ENCODE assay signal across 1 cellular context in the genomic region with DNA sequence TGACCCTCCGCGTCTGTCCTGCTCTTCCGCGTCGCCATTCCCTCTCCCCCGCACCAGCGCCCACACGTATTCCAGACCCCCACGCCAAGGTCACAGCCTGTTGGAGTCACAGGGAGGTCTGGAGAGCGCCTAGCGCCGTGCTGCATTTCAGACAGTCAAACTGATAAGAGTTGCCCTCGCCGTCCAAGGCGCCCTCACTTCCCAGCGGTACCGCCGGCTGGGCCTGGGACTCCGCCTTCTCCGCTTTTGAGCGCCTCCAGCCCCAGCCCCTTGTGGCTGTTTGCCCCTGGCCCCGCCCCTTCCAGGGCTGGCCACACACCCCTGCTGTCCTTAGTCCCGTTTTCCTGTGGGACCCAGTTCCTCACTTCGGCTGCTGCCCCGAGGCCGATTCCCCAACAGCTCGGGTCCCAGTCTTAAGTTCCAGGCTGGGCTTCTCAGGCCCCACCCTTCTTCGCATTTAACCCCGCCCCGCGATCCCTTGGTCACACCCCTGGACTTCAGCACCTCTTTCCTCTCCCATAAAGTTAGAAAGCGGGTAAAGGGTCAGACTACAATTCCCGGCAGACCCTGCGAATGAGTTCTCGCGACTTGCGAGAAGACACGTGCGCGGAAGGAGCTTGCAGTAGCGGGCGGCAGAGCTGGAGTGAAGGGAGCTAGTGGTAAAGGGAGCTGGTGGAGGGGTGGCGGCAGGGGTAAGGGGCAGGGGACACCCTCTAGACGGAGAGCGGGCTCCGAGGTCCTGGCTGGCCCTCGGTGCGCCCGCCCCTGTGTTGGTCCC.
TF ChIP-seq lines count a peak whose summit lies in the region.

GMPPA (plus strand) TSS at position 612 of the 778 bp plus-strand sequence. CDS start 1,085 bp downstream, outside the sequence.

TF ChIP-seq in GM12878, 131 proteins besides CTCF, POLR2A, EP300 and RAD21 (continued from another document and continues in another):
- TF ChIP-seq RELB (IDR thresholded peaks at IDR 0.05; ENCODE audit: low read depth) (0 out of 2 replicates have a peak, but pooled peaks have one; percentile 29), ZSCAN29 (IDR thresholded peaks at IDR 0.05) (no peak), SREBF2 (IDR thresholded peaks at IDR 0.05; ENCODE audit: low read length) (no peak), USF2 (IDR thresholded peaks at IDR 0.05; ENCODE audit: borderline replicate concordance, low read depth, low read length) (peak; percentile 78), RCOR1 (conservative IDR thresholded peaks at IDR 0.05; ENCODE audit: low read depth, low read length) (peak; percentile 96), ZZZ3 (IDR thresholded peaks at IDR 0.05; ENCODE audit: control insufficient read depth, insufficient read length, low read depth) (no peak), BRCA1 (IDR thresholded peaks at IDR 0.05; ENCODE audit: low read depth, low read length) (peak; percentile 90), ZBTB40 (IDR thresholded peaks at IDR 0.05; ENCODE audit: borderline replicate concordance) (peak; percentile 76), NRF1 (conservative IDR thresholded peaks at IDR 0.05; ENCODE audit: low read depth, low read length) (no peak), SKIL (IDR thresholded peaks at IDR 0.05; ENCODE audit: low read depth, poor library complexity, severe bottlenecking) (no peak), CREM (IDR thresholded peaks at IDR 0.05; ENCODE audit: low read depth) (peak; percentile 68; the same call in 1 of the 2 replicates), ZNF24 (IDR thresholded peaks at IDR 0.05) (no peak), MEF2B (IDR thresholded peaks at IDR 0.05; ENCODE audit: partially characterized antibody, poor library complexity, severe bottlenecking) (no peak), HDGF (IDR thresholded peaks at IDR 0.05) (peak; percentile 23; the same call in 1 of the 2 replicates), MYB (IDR thresholded peaks at IDR 0.05; ENCODE audit: borderline replicate concordance, low read depth, low read length) (no peak), YY1 (IDR thresholded peaks at IDR 0.05; ENCODE audit: low read depth, low read length) (peak; percentile 41; the same call in 1 of the 2 replicates), SIX5 (IDR thresholded peaks at IDR 0.05; ENCODE audit: low read depth, low read length, severe bottlenecking) (peak; percentile 92), BHLHE40 (IDR thresholded peaks at IDR 0.05; ENCODE audit: borderline replicate concordance in 1 of 2, low read depth in 2 of 2, low read length in 1 of 2) (peak; percentile 77), BCL11A (IDR thresholded peaks at IDR 0.05; ENCODE audit: low read depth, low read length) (no peak), CREB1 (IDR thresholded peaks at IDR 0.05; ENCODE audit: low read depth) (peak; percentile 87), NFYA (IDR thresholded peaks at IDR 0.05; ENCODE audit: borderline replicate concordance, low read depth, low read length) (no peak), JUNB (IDR thresholded peaks at IDR 0.05) (no peak), RAD51 (IDR thresholded peaks at IDR 0.05) (peak; percentile 86), LARP7 (IDR thresholded peaks at IDR 0.05) (no peak), TAF1 (IDR thresholded peaks at IDR 0.05; ENCODE audit: borderline replicate concordance, low read depth, low read length) (peak; percentile 95), ZNF622 (IDR thresholded peaks at IDR 0.05) (no peak), CHD2 (IDR thresholded peaks at IDR 0.05; ENCODE audit: borderline replicate concordance, low read depth, low read length) (peak; percentile 99), SMAD5 (IDR thresholded peaks at IDR 0.05; ENCODE audit: low read depth) (no peak; the same call in 1 of the 2 replicates), HCFC1 (IDR thresholded peaks at IDR 0.05; ENCODE audit: low read length) (peak; percentile 95), WRNIP1 (IDR thresholded peaks at IDR 0.05; ENCODE audit: borderline replicate concordance, low read depth, low read length) (no peak), BACH1 (IDR thresholded peaks at IDR 0.05; ENCODE audit: borderline replicate concordance) (no peak), JUND (IDR thresholded peaks at IDR 0.05; ENCODE audit: low read depth, low read length) (no peak), NBN (IDR thresholded peaks at IDR 0.05) (0 out of 2 replicates have a peak, but pooled peaks have one; percentile 39), PAX8 (IDR thresholded peaks at IDR 0.05) (no peak), ETV6 (conservative IDR thresholded peaks at IDR 0.05 in 1 of 2, IDR thresholded peaks at IDR 0.05 in 1 of 2; ENCODE audit: borderline replicate concordance in 1 of 2, low read depth in 1 of 2) (no peak), RELA (IDR thresholded peaks at IDR 0.05; ENCODE audit: borderline replicate concordance, partially characterized antibody) (no peak), SREBF1 (IDR thresholded peaks at IDR 0.05; ENCODE audit: low read length) (no peak), NR2C2 (IDR thresholded peaks at IDR 0.05; ENCODE audit: borderline replicate concordance, control insufficient read depth, insufficient read length, low read depth) (no peak), ASH2L (IDR thresholded peaks at IDR 0.05; ENCODE audit: borderline replicate concordance, low read depth) (0 out of 2 replicates have a peak, but pooled peaks have one; percentile 33), TBL1XR1 (IDR thresholded peaks at IDR 0.05; ENCODE audit: low read depth, low read length) (no peak), TCF12 (IDR thresholded peaks at IDR 0.05; ENCODE audit: low read depth, low read length) (0 out of 2 replicates have a peak, but pooled peaks have one; percentile 18), STAT3 (IDR thresholded peaks at IDR 0.05; ENCODE audit: low read depth, low read length) (no peak), CBX5 (IDR thresholded peaks at IDR 0.05; ENCODE audit: low read depth) (no peak), PML (IDR thresholded peaks at IDR 0.05; ENCODE audit: low read length) (peak; percentile 72; the same call in 1 of the 2 replicates)
- TF ChIP-seq, protein P1, sequence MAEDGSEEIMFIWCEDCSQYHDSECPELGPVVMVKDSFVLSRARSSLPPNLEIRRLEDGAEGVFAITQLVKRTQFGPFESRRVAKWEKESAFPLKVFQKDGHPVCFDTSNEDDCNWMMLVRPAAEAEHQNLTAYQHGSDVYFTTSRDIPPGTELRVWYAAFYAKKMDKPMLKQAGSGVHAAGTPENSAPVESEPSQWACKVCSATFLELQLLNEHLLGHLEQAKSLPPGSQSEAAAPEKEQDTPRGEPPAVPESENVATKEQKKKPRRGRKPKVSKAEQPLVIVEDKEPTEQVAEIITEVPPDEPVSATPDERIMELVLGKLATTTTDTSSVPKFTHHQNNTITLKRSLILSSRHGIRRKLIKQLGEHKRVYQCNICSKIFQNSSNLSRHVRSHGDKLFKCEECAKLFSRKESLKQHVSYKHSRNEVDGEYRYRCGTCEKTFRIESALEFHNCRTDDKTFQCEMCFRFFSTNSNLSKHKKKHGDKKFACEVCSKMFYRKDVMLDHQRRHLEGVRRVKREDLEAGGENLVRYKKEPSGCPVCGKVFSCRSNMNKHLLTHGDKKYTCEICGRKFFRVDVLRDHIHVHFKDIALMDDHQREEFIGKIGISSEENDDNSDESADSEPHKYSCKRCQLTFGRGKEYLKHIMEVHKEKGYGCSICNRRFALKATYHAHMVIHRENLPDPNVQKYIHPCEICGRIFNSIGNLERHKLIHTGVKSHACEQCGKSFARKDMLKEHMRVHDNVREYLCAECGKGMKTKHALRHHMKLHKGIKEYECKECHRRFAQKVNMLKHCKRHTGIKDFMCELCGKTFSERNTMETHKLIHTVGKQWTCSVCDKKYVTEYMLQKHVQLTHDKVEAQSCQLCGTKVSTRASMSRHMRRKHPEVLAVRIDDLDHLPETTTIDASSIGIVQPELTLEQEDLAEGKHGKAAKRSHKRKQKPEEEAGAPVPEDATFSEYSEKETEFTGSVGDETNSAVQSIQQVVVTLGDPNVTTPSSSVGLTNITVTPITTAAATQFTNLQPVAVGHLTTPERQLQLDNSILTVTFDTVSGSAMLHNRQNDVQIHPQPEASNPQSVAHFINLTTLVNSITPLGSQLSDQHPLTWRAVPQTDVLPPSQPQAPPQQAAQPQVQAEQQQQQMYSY (CRISPR knock-in tag; IDR thresholded peaks at IDR 0.05) = no peak
- TF ChIP-seq, protein P2, sequence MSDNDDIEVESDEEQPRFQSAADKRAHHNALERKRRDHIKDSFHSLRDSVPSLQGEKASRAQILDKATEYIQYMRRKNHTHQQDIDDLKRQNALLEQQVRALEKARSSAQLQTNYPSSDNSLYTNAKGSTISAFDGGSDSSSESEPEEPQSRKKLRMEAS (IDR thresholded peaks at IDR 0.05; ENCODE audit: low read depth, low read length) = peak; percentile 77
- TF ChIP-seq, protein P3, sequence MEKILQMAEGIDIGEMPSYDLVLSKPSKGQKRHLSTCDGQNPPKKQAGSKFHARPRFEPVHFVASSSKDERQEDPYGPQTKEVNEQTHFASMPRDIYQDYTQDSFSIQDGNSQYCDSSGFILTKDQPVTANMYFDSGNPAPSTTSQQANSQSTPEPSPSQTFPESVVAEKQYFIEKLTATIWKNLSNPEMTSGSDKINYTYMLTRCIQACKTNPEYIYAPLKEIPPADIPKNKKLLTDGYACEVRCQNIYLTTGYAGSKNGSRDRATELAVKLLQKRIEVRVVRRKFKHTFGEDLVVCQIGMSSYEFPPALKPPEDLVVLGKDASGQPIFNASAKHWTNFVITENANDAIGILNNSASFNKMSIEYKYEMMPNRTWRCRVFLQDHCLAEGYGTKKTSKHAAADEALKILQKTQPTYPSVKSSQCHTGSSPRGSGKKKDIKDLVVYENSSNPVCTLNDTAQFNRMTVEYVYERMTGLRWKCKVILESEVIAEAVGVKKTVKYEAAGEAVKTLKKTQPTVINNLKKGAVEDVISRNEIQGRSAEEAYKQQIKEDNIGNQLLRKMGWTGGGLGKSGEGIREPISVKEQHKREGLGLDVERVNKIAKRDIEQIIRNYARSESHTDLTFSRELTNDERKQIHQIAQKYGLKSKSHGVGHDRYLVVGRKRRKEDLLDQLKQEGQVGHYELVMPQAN (conservative IDR thresholded peaks at IDR 0.05) = no peak; the same call in 1 of the 2 replicates
- TF ChIP-seq, protein P4, sequence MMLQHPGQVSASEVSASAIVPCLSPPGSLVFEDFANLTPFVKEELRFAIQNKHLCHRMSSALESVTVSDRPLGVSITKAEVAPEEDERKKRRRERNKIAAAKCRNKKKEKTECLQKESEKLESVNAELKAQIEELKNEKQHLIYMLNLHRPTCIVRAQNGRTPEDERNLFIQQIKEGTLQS (IDR thresholded peaks at IDR 0.05; ENCODE audit: borderline replicate concordance, extremely low read depth, low read depth, low read length) = peak; percentile 75; the same call in 1 of the 2 replicates
